In the genomic region with DNA sequence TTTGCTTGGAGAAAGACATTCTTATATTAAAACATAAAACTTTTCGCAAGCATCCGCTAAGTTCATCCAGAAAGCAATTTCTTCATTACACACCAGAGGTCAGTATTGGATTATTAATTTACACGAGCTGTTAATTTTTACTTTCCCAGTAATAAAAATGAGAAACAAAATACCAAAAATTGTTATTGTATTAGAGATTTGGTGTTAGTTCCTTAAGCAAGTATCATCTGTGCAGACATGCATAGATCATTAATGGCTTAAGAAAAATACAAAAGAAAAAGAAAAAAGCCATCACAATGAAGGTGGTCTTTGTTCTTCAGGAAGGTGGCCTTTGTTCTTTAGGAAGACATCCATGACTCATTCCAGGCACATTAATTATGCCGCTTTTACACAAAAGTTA, we compare ENCODE assay signal across 1 cellular context.
TF ChIP-seq lines count a peak whose summit lies in the region.

No MANE protein-coding gene starts in this region.

TF ChIP-seq in HepG2, 621 proteins besides CTCF, POLR2A, EP300 and RAD21 (continued from another document):
- TF ChIP-seq, protein P1, sequence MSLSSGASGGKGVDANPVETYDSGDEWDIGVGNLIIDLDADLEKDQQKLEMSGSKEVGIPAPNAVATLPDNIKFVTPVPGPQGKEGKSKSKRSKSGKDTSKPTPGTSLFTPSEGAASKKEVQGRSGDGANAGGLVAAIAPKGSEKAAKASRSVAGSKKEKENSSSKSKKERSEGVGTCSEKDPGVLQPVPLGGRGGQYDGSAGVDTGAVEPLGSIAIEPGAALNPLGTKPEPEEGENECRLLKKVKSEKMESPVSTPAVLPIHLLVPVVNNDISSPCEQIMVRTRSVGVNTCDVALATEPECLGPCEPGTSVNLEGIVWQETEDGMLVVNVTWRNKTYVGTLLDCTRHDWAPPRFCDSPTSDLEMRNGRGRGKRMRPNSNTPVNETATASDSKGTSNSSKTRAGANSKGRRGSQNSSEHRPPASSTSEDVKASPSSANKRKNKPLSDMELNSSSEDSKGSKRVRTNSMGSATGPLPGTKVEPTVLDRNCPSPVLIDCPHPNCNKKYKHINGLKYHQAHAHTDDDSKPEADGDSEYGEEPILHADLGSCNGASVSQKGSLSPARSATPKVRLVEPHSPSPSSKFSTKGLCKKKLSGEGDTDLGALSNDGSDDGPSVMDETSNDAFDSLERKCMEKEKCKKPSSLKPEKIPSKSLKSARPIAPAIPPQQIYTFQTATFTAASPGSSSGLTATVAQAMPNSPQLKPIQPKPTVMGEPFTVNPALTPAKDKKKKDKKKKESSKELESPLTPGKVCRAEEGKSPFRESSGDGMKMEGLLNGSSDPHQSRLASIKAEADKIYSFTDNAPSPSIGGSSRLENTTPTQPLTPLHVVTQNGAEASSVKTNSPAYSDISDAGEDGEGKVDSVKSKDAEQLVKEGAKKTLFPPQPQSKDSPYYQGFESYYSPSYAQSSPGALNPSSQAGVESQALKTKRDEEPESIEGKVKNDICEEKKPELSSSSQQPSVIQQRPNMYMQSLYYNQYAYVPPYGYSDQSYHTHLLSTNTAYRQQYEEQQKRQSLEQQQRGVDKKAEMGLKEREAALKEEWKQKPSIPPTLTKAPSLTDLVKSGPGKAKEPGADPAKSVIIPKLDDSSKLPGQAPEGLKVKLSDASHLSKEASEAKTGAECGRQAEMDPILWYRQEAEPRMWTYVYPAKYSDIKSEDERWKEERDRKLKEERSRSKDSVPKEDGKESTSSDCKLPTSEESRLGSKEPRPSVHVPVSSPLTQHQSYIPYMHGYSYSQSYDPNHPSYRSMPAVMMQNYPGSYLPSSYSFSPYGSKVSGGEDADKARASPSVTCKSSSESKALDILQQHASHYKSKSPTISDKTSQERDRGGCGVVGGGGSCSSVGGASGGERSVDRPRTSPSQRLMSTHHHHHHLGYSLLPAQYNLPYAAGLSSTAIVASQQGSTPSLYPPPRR (CRISPR knock-in tag; IDR thresholded peaks at IDR 0.05; ENCODE audit: borderline replicate concordance): no peak
- peak; percentile 25; the same call in 1 of the 2 replicates for TF ChIP-seq SAP130 (CRISPR knock-in tag; IDR thresholded peaks at IDR 0.05; ENCODE audit: low read depth)
- TF ChIP-seq, protein P2, sequence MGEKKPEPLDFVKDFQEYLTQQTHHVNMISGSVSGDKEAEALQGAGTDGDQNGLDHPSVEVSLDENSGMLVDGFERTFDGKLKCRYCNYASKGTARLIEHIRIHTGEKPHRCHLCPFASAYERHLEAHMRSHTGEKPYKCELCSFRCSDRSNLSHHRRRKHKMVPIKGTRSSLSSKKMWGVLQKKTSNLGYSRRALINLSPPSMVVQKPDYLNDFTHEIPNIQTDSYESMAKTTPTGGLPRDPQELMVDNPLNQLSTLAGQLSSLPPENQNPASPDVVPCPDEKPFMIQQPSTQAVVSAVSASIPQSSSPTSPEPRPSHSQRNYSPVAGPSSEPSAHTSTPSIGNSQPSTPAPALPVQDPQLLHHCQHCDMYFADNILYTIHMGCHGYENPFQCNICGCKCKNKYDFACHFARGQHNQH (CRISPR knock-in tag; IDR thresholded peaks at IDR 0.05): no peak
- 0 out of 2 replicates have a peak, but pooled peaks have one; percentile 8 for TF ChIP-seq ZNF24 (IDR thresholded peaks at IDR 0.05)
- TF ChIP-seq, protein P3, sequence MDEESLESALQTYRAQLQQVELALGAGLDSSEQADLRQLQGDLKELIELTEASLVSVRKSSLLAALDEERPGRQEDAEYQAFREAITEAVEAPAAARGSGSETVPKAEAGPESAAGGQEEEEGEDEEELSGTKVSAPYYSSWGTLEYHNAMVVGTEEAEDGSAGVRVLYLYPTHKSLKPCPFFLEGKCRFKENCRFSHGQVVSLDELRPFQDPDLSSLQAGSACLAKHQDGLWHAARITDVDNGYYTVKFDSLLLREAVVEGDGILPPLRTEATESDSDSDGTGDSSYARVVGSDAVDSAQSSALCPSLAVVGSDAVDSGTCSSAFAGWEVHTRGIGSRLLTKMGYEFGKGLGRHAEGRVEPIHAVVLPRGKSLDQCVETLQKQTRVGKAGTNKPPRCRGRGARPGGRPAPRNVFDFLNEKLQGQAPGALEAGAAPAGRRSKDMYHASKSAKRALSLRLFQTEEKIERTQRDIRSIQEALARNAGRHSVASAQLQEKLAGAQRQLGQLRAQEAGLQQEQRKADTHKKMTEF (CRISPR knock-in tag; IDR thresholded peaks at IDR 0.05): 0 out of 2 replicates have a peak, but pooled peaks have one; percentile 29
- TF ChIP-seq, protein P4, sequence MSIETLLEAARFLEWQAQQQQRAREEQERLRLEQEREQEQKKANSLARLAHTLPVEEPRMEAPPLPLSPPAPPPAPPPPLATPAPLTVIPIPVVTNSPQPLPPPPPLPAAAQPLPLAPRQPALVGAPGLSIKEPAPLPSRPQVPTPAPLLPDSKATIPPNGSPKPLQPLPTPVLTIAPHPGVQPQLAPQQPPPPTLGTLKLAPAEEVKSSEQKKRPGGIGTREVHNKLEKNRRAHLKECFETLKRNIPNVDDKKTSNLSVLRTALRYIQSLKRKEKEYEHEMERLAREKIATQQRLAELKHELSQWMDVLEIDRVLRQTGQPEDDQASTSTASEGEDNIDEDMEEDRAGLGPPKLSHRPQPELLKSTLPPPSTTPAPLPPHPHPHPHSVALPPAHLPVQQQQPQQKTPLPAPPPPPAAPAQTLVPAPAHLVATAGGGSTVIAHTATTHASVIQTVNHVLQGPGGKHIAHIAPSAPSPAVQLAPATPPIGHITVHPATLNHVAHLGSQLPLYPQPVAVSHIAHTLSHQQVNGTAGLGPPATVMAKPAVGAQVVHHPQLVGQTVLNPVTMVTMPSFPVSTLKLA (IDR thresholded peaks at IDR 0.05): no peak
- peak; percentile 61; the same call in 1 of the 2 replicates for TF ChIP-seq FOSL2 (CRISPR knock-in tag; IDR thresholded peaks at IDR 0.05)
- no peak for TF ChIP-seq MAFF (IDR thresholded peaks at IDR 0.05; ENCODE audit: low read depth, low read length)
- no peak for TF ChIP-seq HOXA3 (CRISPR knock-in tag; IDR thresholded peaks at IDR 0.05)
- TF ChIP-seq, protein P5, sequence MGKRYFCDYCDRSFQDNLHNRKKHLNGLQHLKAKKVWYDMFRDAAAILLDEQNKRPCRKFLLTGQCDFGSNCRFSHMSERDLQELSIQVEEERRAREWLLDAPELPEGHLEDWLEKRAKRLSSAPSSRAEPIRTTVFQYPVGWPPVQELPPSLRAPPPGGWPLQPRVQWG (CRISPR knock-in tag; IDR thresholded peaks at IDR 0.05; ENCODE audit: borderline replicate concordance, low read depth): no peak
- peak; percentile 46; the same call in 1 of the 2 replicates for TF ChIP-seq FOSL1 (CRISPR knock-in tag; IDR thresholded peaks at IDR 0.05; ENCODE audit: borderline replicate concordance)
- TF ChIP-seq EHMT2 (IDR thresholded peaks at IDR 0.05; ENCODE audit: borderline replicate concordance, low read depth, low read length): peak; percentile 51; the same call in 1 of the 2 replicates
- TF ChIP-seq, protein P6, sequence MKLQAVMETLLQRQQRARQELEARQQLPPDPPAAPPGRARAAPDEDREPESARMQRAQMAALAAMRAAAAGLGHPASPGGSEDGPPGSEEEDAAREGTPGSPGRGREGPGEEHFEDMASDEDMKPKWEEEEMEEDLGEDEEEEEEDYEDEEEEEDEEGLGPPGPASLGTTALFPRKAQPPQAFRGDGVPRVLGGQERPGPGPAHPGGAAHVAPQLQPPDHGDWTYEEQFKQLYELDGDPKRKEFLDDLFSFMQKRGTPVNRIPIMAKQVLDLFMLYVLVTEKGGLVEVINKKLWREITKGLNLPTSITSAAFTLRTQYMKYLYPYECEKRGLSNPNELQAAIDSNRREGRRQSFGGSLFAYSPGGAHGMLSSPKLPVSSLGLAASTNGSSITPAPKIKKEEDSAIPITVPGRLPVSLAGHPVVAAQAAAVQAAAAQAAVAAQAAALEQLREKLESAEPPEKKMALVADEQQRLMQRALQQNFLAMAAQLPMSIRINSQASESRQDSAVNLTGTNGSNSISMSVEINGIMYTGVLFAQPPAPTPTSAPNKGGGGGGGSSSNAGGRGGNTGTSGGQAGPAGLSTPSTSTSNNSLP (IDR thresholded peaks at IDR 0.05; ENCODE audit: low read depth, low read length): peak; percentile 16; the same call in 1 of the 2 replicates
- no peak for TF ChIP-seq ZNF619 (CRISPR knock-in tag; IDR thresholded peaks at IDR 0.05)
- TF ChIP-seq MIER3 (CRISPR knock-in tag; IDR thresholded peaks at IDR 0.05; ENCODE audit: borderline replicate concordance): no peak
- no peak for TF ChIP-seq PHF8 (CRISPR knock-in tag; IDR thresholded peaks at IDR 0.05)
- TF ChIP-seq RBFOX2 (IDR thresholded peaks at IDR 0.05; ENCODE audit: low read depth, low read length): no peak
- TF ChIP-seq, protein P7, sequence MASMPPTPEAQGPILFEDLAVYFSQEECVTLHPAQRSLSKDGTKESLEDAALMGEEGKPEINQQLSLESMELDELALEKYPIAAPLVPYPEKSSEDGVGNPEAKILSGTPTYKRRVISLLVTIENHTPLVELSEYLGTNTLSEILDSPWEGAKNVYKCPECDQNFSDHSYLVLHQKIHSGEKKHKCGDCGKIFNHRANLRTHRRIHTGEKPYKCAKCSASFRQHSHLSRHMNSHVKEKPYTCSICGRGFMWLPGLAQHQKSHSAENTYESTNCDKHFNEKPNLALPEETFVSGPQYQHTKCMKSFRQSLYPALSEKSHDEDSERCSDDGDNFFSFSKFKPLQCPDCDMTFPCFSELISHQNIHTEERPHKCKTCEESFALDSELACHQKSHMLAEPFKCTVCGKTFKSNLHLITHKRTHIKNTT (CRISPR knock-in tag; IDR thresholded peaks at IDR 0.05): no peak
- TF ChIP-seq MIXL1 (CRISPR knock-in tag; IDR thresholded peaks at IDR 0.05): 0 out of 2 replicates have a peak, but pooled peaks have one; percentile 45
- TF ChIP-seq CREB1 (IDR thresholded peaks at IDR 0.05): no peak
- peak; percentile 33; the same call in 1 of the 2 replicates for TF ChIP-seq CREB1 (CRISPR knock-in tag; IDR thresholded peaks at IDR 0.05)
